8 cellular contexts compared by ENCODE assay signal in genomic region chr11:35030716-35031213, GRCh38.
A peak's percentile ranks its signal among the peaks of the same experiment; 100 is the strongest.
DNase-seq lines count a peak whose midpoint lies in the region; ATAC-seq and TF ChIP-seq lines count a peak whose summit lies in the region.
"Had no signal": no experiment of that assay in that cellular context is flagged by ENCODE, and none has a peak within 500 bp of the region (broad histone marks: within the 10 kb centered on the region; RNA-seq: fewer than 3 reads in every experiment).

No MANE protein-coding gene starts in this region.

- peak overlapping the region; percentile 3 for H3K27ac ChIP-seq in colonic mucosa

- intact Hi-C loops in colonic mucosa (cut with DNase I) = no loop called here
- intact Hi-C loops in natural killer cell (cut with micrococcal nuclease) = no loop called here

- no peak overlapping the region for H3K9ac ChIP-seq in colonic mucosa (ENCODE audit: low read depth in 2 of 2, low read length in 2 of 2)

- no peak for TF ChIP-seq POLR2A in GM18505 (IDR thresholded peaks at IDR 0.05; ENCODE audit: borderline replicate concordance, extremely low read depth, insufficient read depth, insufficient read length)

- no peaks in the 10 kb centered on the region for H3K9me3 ChIP-seq in colonic mucosa

- peaks cover 4% of the 10 kb centered on the region for H3K4me1 ChIP-seq in colonic mucosa

- no peaks in the 10 kb centered on the region for H3K27me3 ChIP-seq in colonic mucosa

- H3K9me3 Mint-ChIP-seq in natural killer cell = no peaks in the 10 kb centered on the region

- no peak overlapping the region for H3K4me3 Mint-ChIP-seq in natural killer cell
- H3K4me3 Mint-ChIP-seq: nephron had no signal

- H3K4me3 ChIP-seq in colonic mucosa = no peak overlapping the region

- H3K36me3 Mint-ChIP-seq in natural killer cell = no peaks in the 10 kb centered on the region

- H3K4me1 Mint-ChIP-seq in natural killer cell = peaks cover 6 to 22% of the 10 kb centered on the region in 2 donors
- H3K4me1 Mint-ChIP-seq: nephron had no signal

- peak; percentile 96 for DNase-seq in HCEC 1CT
- DNase-seq in SIG-M5 treated with dmso at 0.1 percent for 504 hours (lab: John Stamatoyannopoulos, UW; ENCODE audit: unreplicated experiment) = peak; percentile 81
- DNase-seq in colonic mucosa = no peak
- DNase-seq in natural killer cell = no peak
- no peak for DNase-seq in activated CD8-positive, alpha-beta memory T cell treated with anti-CD3 and anti-CD28 coated beads, Interleukin-2, amount 50 U/mL, for 48 hours

- ATAC-seq in natural killer cell = peak in 2 of 3 donors; percentile 35 to 79
- no peak for ATAC-seq in GM21786 (IDR thresholded peaks at IDR 0.05; ENCODE audit: unreplicated experiment)
- no peak for ATAC-seq in GM18505 (IDR thresholded peaks at IDR 0.05; ENCODE audit: unreplicated experiment)

- H3K27ac Mint-ChIP-seq in natural killer cell = peak overlapping the region in 1 of 2 donors; percentile 68
- H3K27ac Mint-ChIP-seq: nephron had no signal

- TF ChIP-seq CTCF in colonic mucosa (IDR thresholded peaks at IDR 0.05) (no peak), natural killer cell (IDR thresholded peaks at IDR 0.05) (no peak)

- peaks cover 0 to 8% of the 10 kb centered on the region in 2 donors for H3K27me3 Mint-ChIP-seq in natural killer cell (ENCODE audit: low read depth in 2 of 2)

- H3K36me3 ChIP-seq in colonic mucosa = no peaks in the 10 kb centered on the region

Comparison
In these comparisons a context has a peak if more than half of its experiments do, and no peak if none do; other contexts are left out.
1. DNase-seq: peak in HCEC 1CT (single experiment) and SIG-M5 treated with dmso at 0.1 percent for 504 hours (single experiment); none in colonic mucosa (single experiment), natural killer cell (single experiment) and activated CD8-positive, alpha-beta memory T cell treated with anti-CD3 and anti-CD28 coated beads, Interleukin-2, amount 50 U/mL, for 48 hours (single experiment).
2. ATAC-seq: peak in natural killer cell (2 of 3); none in GM21786 (single experiment) and GM18505 (single experiment).